ENCODE assay signal across 8 cellular contexts in the genomic region with DNA sequence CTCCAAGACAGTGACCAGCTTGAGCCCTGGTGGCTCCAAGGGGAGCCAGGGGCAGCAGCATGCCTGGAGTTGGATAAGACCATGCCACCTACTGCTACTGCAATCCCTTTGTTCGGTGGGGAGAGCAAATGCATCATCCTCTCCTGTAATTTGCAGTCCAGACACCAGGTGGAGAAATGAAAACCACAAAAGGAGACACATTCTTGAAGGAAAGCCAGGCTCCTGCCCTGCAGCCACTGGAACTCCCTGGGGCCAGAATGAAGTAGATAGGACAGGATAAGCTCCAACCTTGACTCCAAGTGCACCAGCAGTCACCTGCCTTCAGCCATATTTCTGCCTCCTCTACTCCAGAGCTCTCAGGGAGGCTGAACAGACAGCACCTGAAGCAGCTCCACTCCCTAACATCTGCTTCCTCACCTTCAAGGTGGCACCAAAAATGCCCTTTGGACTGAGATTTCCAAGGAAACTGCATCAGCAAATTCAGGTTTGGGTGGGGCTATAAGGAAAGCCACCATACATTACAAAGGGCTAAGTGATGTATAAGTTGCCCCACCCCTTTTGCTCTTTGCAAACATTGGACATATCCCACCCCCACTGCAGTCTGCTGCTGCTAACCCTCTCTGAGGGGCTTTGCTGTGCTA.
DNase-seq lines count a peak whose midpoint lies in the region; ATAC-seq, FAIRE-seq and TF ChIP-seq lines count a peak whose summit lies in the region.

No MANE protein-coding gene starts in this region.

- TF ChIP-seq CTCF in HFF-Myc (IDR thresholded peaks at IDR 0.05; ENCODE audit: low read depth, low read length, missing control alignments) (peak; percentile 32), kidney (IDR thresholded peaks at IDR 0.05; ENCODE audit: borderline replicate concordance, extremely low read depth, insufficient read depth) (peak; percentile 60), gastrocnemius medialis (IDR thresholded peaks at IDR 0.05 in 4 of 5, conservative IDR thresholded peaks at IDR 0.05 in 1 of 5) (no peak)

- H3K27me3 ChIP-seq in SJSA1 (replicated peaks) (peaks cover 6% of the 10 kb centered on the region; the same call in 1 of the 2 replicates), gastrocnemius medialis (no peaks in the 10 kb centered on the region)

- no peak overlapping the region for H3K9ac ChIP-seq in kidney (ENCODE audit: low read length in 2 of 2)

- no peak for ATAC-seq in gastrocnemius medialis

- intact Hi-C loops in kidney (cut with DNase I), result no loop called here
- intact Hi-C loops in gastrocnemius medialis (cut with DNase I; ENCODE audit: low total_unique reads), result no loop called here

- peak; percentile 77 for DNase-seq in DMS53 (lab: John Stamatoyannopoulos, UW)
- DNase-seq in HFF-Myc (ENCODE audit: extremely low read depth, low read depth), result peak; percentile 20
- DNase-seq in SJSA1 (ENCODE audit: low read depth in 1 of 2, low spot score in 2 of 2), result peak; percentile 40 to 52
- DNase-seq in amniotic stem cell (lab: John Stamatoyannopoulos, UW), result peak; percentile 1
- no peak for DNase-seq in kidney
- peak; percentile 10 for DNase-seq in stimulated activated naive CD4-positive, alpha-beta T cell treated with Interleukin-2 at 50 U/mL for 16 hours (lab: John Stamatoyannopoulos, UW)
- DNase-seq in substantia nigra (lab: John Stamatoyannopoulos, UW), result no peak
- DNase-seq in gastrocnemius medialis, result no peak

- TF ChIP-seq POLR2A in gastrocnemius medialis (IDR thresholded peaks at IDR 0.05), result no peak

- H3K4me3 ChIP-seq in HFF-Myc (replicated peaks; ENCODE audit: low read depth, low read length) (no peak overlapping the region), SJSA1 (no peak overlapping the region), kidney (ENCODE audit: low read length in 2 of 2) (no peak overlapping the region), gastrocnemius medialis (no peak overlapping the region)

- FAIRE-seq in kidney (lab: Jason Lieb, UNC), result no peak

- H3K36me3 ChIP-seq in SJSA1, result no peaks in the 10 kb centered on the region
- H3K36me3 ChIP-seq in kidney (ENCODE audit: control insufficient read depth in 1 of 2, insufficient read depth in 2 of 2, low read length in 2 of 2), result no peaks in the 10 kb centered on the region
- no peaks in the 10 kb centered on the region for H3K36me3 ChIP-seq in gastrocnemius medialis

- H3K9me3 ChIP-seq in SJSA1 (replicated peaks), result no peaks in the 10 kb centered on the region
- no peaks in the 10 kb centered on the region for H3K9me3 ChIP-seq in kidney (ENCODE audit: control insufficient read depth in 1 of 2, low read length in 2 of 2)
- no peaks in the 10 kb centered on the region for H3K9me3 ChIP-seq in gastrocnemius medialis

- H3K27ac ChIP-seq in SJSA1, result no peak overlapping the region
- H3K27ac ChIP-seq in kidney (ENCODE audit: low read depth in 2 of 2, low read length in 2 of 2), result peak overlapping the region in 1 of 2 donors; percentile 51
- no peak overlapping the region for H3K27ac ChIP-seq in substantia nigra (ENCODE audit: low read depth, low read length, poor library complexity, severe bottlenecking)
- H3K27ac ChIP-seq in gastrocnemius medialis, result no peak overlapping the region

- H3K4me1 ChIP-seq in SJSA1 (replicated peaks) (no peaks in the 10 kb centered on the region), kidney (ENCODE audit: control insufficient read depth in 1 of 2, insufficient read depth in 1 of 2, low read depth in 1 of 2, low read length in 2 of 2) (peaks cover 0 to 10% of the 10 kb centered on the region in 2 donors), gastrocnemius medialis (no peaks in the 10 kb centered on the region)

- in situ Hi-C loops in gastrocnemius medialis (cut with MboI; ENCODE audit: low sequenced_read_pairs in 4 of 4), result no loop called here

Comparison
In these comparisons a context has a peak if more than half of its experiments do, and no peak if none do; other contexts are left out.
1. DNase-seq: peak in DMS53 (single experiment), HFF-Myc (single experiment), SJSA1 (2 of 2), amniotic stem cell (single experiment) and stimulated activated naive CD4-positive, alpha-beta T cell treated with Interleukin-2 at 50 U/mL for 16 hours (single experiment); none in kidney (single experiment), substantia nigra (0 of 49) and gastrocnemius medialis (0 of 2).
2. CTCF ChIP-seq: peak in HFF-Myc (single experiment) and kidney (single experiment); none in gastrocnemius medialis (0 of 5).